Comparison of ENCODE assay signal across 1 cellular context in genomic region chr15:78872155-78872971, GRCh38.
TF ChIP-seq lines count a peak whose summit lies in the region.

Gene MORF4L1, plus strand, starts transcription at chr15:78872890. Its CDS starts 128 bp downstream, at chr15:78873018.

TF ChIP-seq in HepG2, 621 proteins besides CTCF, POLR2A, EP300 and RAD21 (continued from another document and continues in another):
- no peak for TF ChIP-seq ZNF572 (CRISPR knock-in tag; IDR thresholded peaks at IDR 0.05)
- no peak for TF ChIP-seq ZBTB10 (CRISPR knock-in tag; IDR thresholded peaks at IDR 0.05; ENCODE audit: borderline replicate concordance)
- no peak for TF ChIP-seq ZFP41 (CRISPR knock-in tag; IDR thresholded peaks at IDR 0.05; ENCODE audit: borderline replicate concordance)
- no peak for TF ChIP-seq STAG1 (CRISPR knock-in tag; IDR thresholded peaks at IDR 0.05)
- no peak for TF ChIP-seq REXO4 (CRISPR knock-in tag; IDR thresholded peaks at IDR 0.05; ENCODE audit: borderline replicate concordance)
- no peak for TF ChIP-seq ZBTB43 (CRISPR knock-in tag; conservative IDR thresholded peaks at IDR 0.05)
- TF ChIP-seq ZSCAN21 (CRISPR knock-in tag; IDR thresholded peaks at IDR 0.05; ENCODE audit: borderline replicate concordance) = no peak
- no peak for TF ChIP-seq ZNF256 (CRISPR knock-in tag; conservative IDR thresholded peaks at IDR 0.05)
- TF ChIP-seq NFE2L2 (IDR thresholded peaks at IDR 0.05; ENCODE audit: low read length) = no peak
- no peak for TF ChIP-seq CREBL2 (CRISPR knock-in tag; IDR thresholded peaks at IDR 0.05; ENCODE audit: borderline replicate concordance)
- TF ChIP-seq ZNF318 (CRISPR knock-in tag; IDR thresholded peaks at IDR 0.05) = no peak
- TF ChIP-seq E2F1 (CRISPR knock-in tag; IDR thresholded peaks at IDR 0.05) = 0 out of 2 replicates have a peak, but pooled peaks have one; percentile 52
- TF ChIP-seq CREM (IDR thresholded peaks at IDR 0.05) = peak; percentile 52; the same call in 1 of the 2 replicates
- peak; percentile 51 for TF ChIP-seq CREM (CRISPR knock-in tag; IDR thresholded peaks at IDR 0.05)
- TF ChIP-seq SMARCE1 (IDR thresholded peaks at IDR 0.05; ENCODE audit: borderline replicate concordance) = no peak
- no peak for TF ChIP-seq ARID3A (IDR thresholded peaks at IDR 0.05; ENCODE audit: low read depth, low read length)
- no peak for TF ChIP-seq ZNF614 (CRISPR knock-in tag; IDR thresholded peaks at IDR 0.05; ENCODE audit: borderline replicate concordance)
- no peak for TF ChIP-seq ZBTB25 (CRISPR knock-in tag; IDR thresholded peaks at IDR 0.05)
- TF ChIP-seq ZNF33B (CRISPR knock-in tag; IDR thresholded peaks at IDR 0.05) = no peak
- no peak for TF ChIP-seq ZMAT5 (CRISPR knock-in tag; IDR thresholded peaks at IDR 0.05; ENCODE audit: borderline replicate concordance, low read depth)
- no peak for TF ChIP-seq ZNF564 (CRISPR knock-in tag; IDR thresholded peaks at IDR 0.05)
- TF ChIP-seq ZNF598 (CRISPR knock-in tag; IDR thresholded peaks at IDR 0.05; ENCODE audit: borderline replicate concordance) = no peak
- TF ChIP-seq HOXA3 (CRISPR knock-in tag; IDR thresholded peaks at IDR 0.05) = peak; percentile 66; the same call in 1 of the 2 replicates
- TF ChIP-seq PRDM4 (CRISPR knock-in tag; IDR thresholded peaks at IDR 0.05; ENCODE audit: borderline replicate concordance) = no peak
- no peak for TF ChIP-seq ARID5B (CRISPR knock-in tag; IDR thresholded peaks at IDR 0.05)
- no peak for TF ChIP-seq ZNF138 (CRISPR knock-in tag; IDR thresholded peaks at IDR 0.05; ENCODE audit: low read depth)
- TF ChIP-seq E2F2 (CRISPR knock-in tag; IDR thresholded peaks at IDR 0.05; ENCODE audit: borderline replicate concordance) = no peak
- TF ChIP-seq ZNF143 (CRISPR knock-in tag; IDR thresholded peaks at IDR 0.05) = peak; percentile 89
